In the genomic region with DNA sequence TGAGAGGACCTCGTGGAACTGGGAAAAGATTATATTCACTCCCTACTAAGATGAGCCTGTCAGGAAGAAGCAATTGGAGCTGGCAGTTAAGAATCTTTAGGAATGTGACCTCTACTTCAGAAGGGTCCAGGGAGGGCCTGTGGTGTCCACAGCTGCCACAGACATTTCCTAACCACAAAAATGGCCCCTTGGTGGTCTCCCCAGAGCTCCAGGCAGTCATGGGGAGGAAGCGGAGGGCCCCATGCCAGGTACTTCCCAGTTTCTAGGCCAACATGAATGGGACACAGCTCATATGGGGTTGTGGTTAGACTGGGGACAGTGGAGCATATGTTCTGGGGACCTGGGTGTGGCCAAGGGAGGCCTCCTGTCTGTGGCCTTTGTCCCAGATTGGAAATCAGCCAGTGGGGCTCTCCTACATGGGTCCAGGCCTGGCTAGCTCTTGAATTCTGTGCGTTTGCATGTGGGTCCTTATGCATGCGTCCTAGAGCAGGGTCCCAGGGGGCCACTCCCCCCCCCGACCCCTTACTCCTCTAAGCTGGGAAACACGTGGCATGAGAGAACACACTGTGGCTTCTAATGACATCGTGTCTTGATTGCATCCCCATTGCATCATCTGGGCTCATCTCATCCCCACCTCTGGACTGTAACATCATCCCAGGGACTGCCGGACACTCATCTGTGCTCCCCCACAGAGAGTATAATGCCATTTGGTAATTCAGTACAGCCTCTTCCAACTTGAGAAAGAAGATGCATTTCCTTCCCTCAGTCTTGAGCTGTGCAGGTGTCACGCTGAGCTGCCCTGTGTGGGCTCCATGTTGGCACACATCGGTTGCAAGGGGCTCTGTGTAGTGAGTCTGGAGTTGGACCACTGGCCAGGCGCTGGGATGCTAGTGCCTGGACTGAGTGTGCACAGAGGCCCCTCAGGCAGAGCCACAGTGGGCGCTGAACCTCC, we compare ENCODE assay signal across 1 cellular context.
TF ChIP-seq lines count a peak whose summit lies in the region.

No MANE protein-coding gene starts in this region.

TF ChIP-seq in HepG2, 621 proteins besides CTCF, POLR2A, EP300 and RAD21 (continued from another document):
- no peak for TF ChIP-seq SMC3 (IDR thresholded peaks at IDR 0.05; ENCODE audit: low read length)
- no peak for TF ChIP-seq ZNF10 (CRISPR knock-in tag; IDR thresholded peaks at IDR 0.05; ENCODE audit: borderline replicate concordance, low read depth)
- no peak for TF ChIP-seq HMG20A (CRISPR knock-in tag; IDR thresholded peaks at IDR 0.05; ENCODE audit: borderline replicate concordance)
- TF ChIP-seq CENPX (CRISPR knock-in tag; IDR thresholded peaks at IDR 0.05) = no peak
- peak; percentile 66 for TF ChIP-seq CEBPG (CRISPR knock-in tag; IDR thresholded peaks at IDR 0.05)
- TF ChIP-seq, protein P1, sequence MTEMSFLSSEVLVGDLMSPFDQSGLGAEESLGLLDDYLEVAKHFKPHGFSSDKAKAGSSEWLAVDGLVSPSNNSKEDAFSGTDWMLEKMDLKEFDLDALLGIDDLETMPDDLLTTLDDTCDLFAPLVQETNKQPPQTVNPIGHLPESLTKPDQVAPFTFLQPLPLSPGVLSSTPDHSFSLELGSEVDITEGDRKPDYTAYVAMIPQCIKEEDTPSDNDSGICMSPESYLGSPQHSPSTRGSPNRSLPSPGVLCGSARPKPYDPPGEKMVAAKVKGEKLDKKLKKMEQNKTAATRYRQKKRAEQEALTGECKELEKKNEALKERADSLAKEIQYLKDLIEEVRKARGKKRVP (CRISPR knock-in tag; IDR thresholded peaks at IDR 0.05) = peak in 1 of 2 experiments; percentile 97; a peak in 2 of 4 replicates
- TF ChIP-seq KLF13 (CRISPR knock-in tag; IDR thresholded peaks at IDR 0.05) = no peak
- no peak for TF ChIP-seq U2AF1 (optimal IDR thresholded peaks at IDR 0.05; ENCODE audit: low read depth, low read length)
- TF ChIP-seq ZNF569 (CRISPR knock-in tag; IDR thresholded peaks at IDR 0.05; ENCODE audit: borderline replicate concordance) = no peak
- TF ChIP-seq CEBPB (IDR thresholded peaks at IDR 0.05; ENCODE audit: borderline replicate concordance, low read depth, low read length) = peak; percentile 85; the same call in 1 of the 2 replicates
- TF ChIP-seq ZNF781 (CRISPR knock-in tag; IDR thresholded peaks at IDR 0.05; ENCODE audit: borderline replicate concordance, not compliant biosample characterization) = no peak
- TF ChIP-seq, protein P2, sequence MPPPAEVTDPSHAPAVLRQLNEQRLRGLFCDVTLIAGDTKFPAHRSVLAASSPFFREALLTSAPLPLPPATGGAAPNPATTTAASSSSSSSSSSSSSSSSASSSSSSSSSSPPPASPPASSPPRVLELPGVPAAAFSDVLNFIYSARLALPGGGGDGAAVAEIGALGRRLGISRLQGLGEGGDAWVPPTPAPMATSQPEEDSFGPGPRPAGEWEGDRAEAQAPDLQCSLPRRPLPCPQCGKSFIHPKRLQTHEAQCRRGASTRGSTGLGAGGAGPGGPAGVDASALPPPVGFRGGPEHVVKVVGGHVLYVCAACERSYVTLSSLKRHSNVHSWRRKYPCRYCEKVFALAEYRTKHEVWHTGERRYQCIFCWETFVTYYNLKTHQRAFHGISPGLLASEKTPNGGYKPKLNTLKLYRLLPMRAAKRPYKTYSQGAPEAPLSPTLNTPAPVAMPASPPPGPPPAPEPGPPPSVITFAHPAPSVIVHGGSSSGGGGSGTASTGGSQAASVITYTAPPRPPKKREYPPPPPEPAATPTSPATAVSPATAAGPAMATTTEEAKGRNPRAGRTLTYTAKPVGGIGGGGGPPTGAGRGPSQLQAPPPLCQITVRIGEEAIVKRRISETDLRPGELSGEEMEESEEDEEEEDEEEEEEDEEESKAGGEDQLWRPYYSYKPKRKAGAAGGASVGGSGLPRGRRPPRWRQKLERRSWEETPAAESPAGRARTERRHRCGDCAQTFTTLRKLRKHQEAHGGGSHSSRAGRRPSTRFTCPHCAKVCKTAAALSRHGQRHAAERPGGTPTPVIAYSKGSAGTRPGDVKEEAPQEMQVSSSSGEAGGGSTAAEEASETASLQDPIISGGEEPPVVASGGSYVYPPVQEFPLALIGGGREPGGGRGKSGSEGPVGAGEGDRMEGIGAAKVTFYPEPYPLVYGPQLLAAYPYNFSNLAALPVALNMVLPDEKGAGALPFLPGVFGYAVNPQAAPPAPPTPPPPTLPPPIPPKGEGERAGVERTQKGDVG (CRISPR knock-in tag; IDR thresholded peaks at IDR 0.05; ENCODE audit: borderline replicate concordance) = no peak
- TF ChIP-seq TSC22D2 (CRISPR knock-in tag; IDR thresholded peaks at IDR 0.05; ENCODE audit: borderline replicate concordance) = no peak
- no peak for TF ChIP-seq TRIM24 (CRISPR knock-in tag; IDR thresholded peaks at IDR 0.05)
